Comparison of ENCODE assay signal across 2 cellular contexts in genomic region chr6:43262780-43263313, GRCh38.
A peak's percentile ranks its signal among the peaks of the same experiment; 100 is the strongest.
TF ChIP-seq lines count a peak whose summit lies in the region.

No MANE protein-coding gene starts in this region.

TF ChIP-seq in HCT116, 20 proteins besides CTCF, POLR2A, EP300 and RAD21:
- TF ChIP-seq EZH2 (IDR thresholded peaks at IDR 0.05) (no peak), POLR2AphosphoS5 (IDR thresholded peaks at IDR 0.05; ENCODE audit: low read depth, low read length) (no peak), ELF1 (IDR thresholded peaks at IDR 0.05; ENCODE audit: borderline replicate concordance, low read depth) (no peak), CBX3 (IDR thresholded peaks at IDR 0.05; ENCODE audit: low read depth) (no peak), ZBTB33 (IDR thresholded peaks at IDR 0.05; ENCODE audit: extremely low read depth, insufficient replicate concordance, low read length) (no peak), SIN3A (IDR thresholded peaks at IDR 0.05; ENCODE audit: low read depth) (no peak), SP1 (IDR thresholded peaks at IDR 0.05; ENCODE audit: low read depth) (no peak), REST (IDR thresholded peaks at IDR 0.05; ENCODE audit: low read depth) (no peak), SRF (IDR thresholded peaks at IDR 0.05; ENCODE audit: low read depth) (no peak), JUND (IDR thresholded peaks at IDR 0.05) (no peak)

TF ChIP-seq in K562, 482 proteins besides CTCF, POLR2A, EP300 and RAD21:
- TF ChIP-seq ZBTB12 (CRISPR knock-in tag; IDR thresholded peaks at IDR 0.05) (no peak), ZNF696 (CRISPR knock-in tag; conservative IDR thresholded peaks at IDR 0.05) (no peak), FOXJ2 (tag; IDR thresholded peaks at IDR 0.05) (no peak), GTF2B (IDR thresholded peaks at IDR 0.05; ENCODE audit: extremely low read depth, insufficient read length) (no peak), ZNF75A (CRISPR knock-in tag; IDR thresholded peaks at IDR 0.05) (no peak), ZNF175 (CRISPR knock-in tag; IDR thresholded peaks at IDR 0.05; ENCODE audit: low read depth) (no peak), SP2 (IDR thresholded peaks at IDR 0.05; ENCODE audit: extremely low read depth, low read depth, low read length, poor library complexity, severe bottlenecking) (no peak), CLOCK (CRISPR knock-in tag; IDR thresholded peaks at IDR 0.05; ENCODE audit: borderline replicate concordance) (no peak), ZBTB7A (IDR thresholded peaks at IDR 0.05; ENCODE audit: borderline replicate concordance, control insufficient read depth, low read depth, low read length) (0 out of 2 replicates have a peak, but pooled peaks have one; percentile 2), SREBF2 (CRISPR knock-in tag; IDR thresholded peaks at IDR 0.05) (no peak), ZSCAN29 (IDR thresholded peaks at IDR 0.05) (no peak), USF1 (CRISPR knock-in tag; IDR thresholded peaks at IDR 0.05) (0 out of 2 replicates have a peak, but pooled peaks have one; percentile 2), ARNT (IDR thresholded peaks at IDR 0.05) (no peak), E2F4 (CRISPR knock-in tag; IDR thresholded peaks at IDR 0.05; ENCODE audit: low read depth) (0 out of 2 replicates have a peak, but pooled peaks have one; percentile 38), RREB1 (CRISPR knock-in tag; IDR thresholded peaks at IDR 0.05) (no peak), DEAF1 (CRISPR knock-in tag; IDR thresholded peaks at IDR 0.05) (no peak), NBN (IDR thresholded peaks at IDR 0.05; ENCODE audit: low read depth) (no peak), PBX2 (CRISPR knock-in tag; IDR thresholded peaks at IDR 0.05; ENCODE audit: low read depth) (no peak), PBX2 (tag; conservative IDR thresholded peaks at IDR 0.05; ENCODE audit: low read depth) (no peak), IRF2 (CRISPR knock-in tag; IDR thresholded peaks at IDR 0.05) (no peak), ZFP36 (IDR thresholded peaks at IDR 0.05; ENCODE audit: low read depth, low read length, partially characterized antibody) (no peak), CBFB (CRISPR knock-in tag; IDR thresholded peaks at IDR 0.05) (0 out of 2 replicates have a peak, but pooled peaks have one; percentile 49), KLF10 (CRISPR knock-in tag; IDR thresholded peaks at IDR 0.05) (no peak), MAFK (IDR thresholded peaks at IDR 0.05; ENCODE audit: low read length) (no peak), CBX2 (IDR thresholded peaks at IDR 0.05; ENCODE audit: insufficient read depth, low read length, poor library complexity, severe bottlenecking) (no peak)
